Comparison of ENCODE assay signal across 24 cellular contexts in genomic region chr12:49953961-49954835, GRCh38. TPM values are rescaled to one million over a fixed set of nuclear protein-coding genes. Genes with fewer than 3 reads are reported as not detected.
A peak's percentile ranks its signal among the peaks of the same experiment; 100 is the strongest.
DNase-seq lines count a peak whose midpoint lies in the region; ATAC-seq, FAIRE-seq and TF ChIP-seq lines count a peak whose summit lies in the region.
"Had no signal": no experiment of that assay in that cellular context is flagged by ENCODE, and none has a peak within 500 bp of the region (broad histone marks: within the 10 kb centered on the region; RNA-seq: fewer than 3 reads in every experiment).

No MANE protein-coding gene starts in this region.

- peak overlapping the region; percentile 58 for H2AK5ac ChIP-seq in neuronal stem cell (ENCODE audit: low read depth, low read length)

- no peak overlapping the region for H3K4ac ChIP-seq in neuronal stem cell (ENCODE audit: low read length)

- no peak for ATAC-seq in GM19397 (IDR thresholded peaks at IDR 0.05; ENCODE audit: unreplicated experiment)

- no peak overlapping the region for H3K23ac ChIP-seq in neuronal stem cell (ENCODE audit: low read depth, low read length, poor library complexity)

- H3K4me2 ChIP-seq in BLaER1 (peak overlapping the region; percentile 54), neuronal stem cell (ENCODE audit: insufficient read depth, low read length, poor library complexity, severe bottlenecking) (no peak overlapping the region)

- H2BK120ac ChIP-seq in neuronal stem cell (ENCODE audit: low read depth, low read length): no peak overlapping the region

- H3K9me3 Mint-ChIP-seq in endodermal cell: no peaks in the 10 kb centered on the region
- H3K9me3 Mint-ChIP-seq in progenitor cell of endocrine pancreas (ENCODE audit: low read depth): no peaks in the 10 kb centered on the region

- peak overlapping the region; percentile 23 for H3K18ac ChIP-seq in neuronal stem cell (ENCODE audit: low read length)

- H4K91ac ChIP-seq in neuronal stem cell (ENCODE audit: low read depth, low read length, poor library complexity): no peak overlapping the region

- H3K27ac Mint-ChIP-seq in endodermal cell (no peak overlapping the region), progenitor cell of endocrine pancreas (no peak overlapping the region)

- H3K36me3 ChIP-seq in BLaER1: no peaks in the 10 kb centered on the region
- H3K36me3 ChIP-seq in endodermal cell (ENCODE audit: control insufficient read depth, insufficient read depth, low read length): no peaks in the 10 kb centered on the region
- H3K36me3 ChIP-seq in neuronal stem cell (replicated peaks in 1 of 2; ENCODE audit: control insufficient read depth in 2 of 2, insufficient read depth in 2 of 2, low read length in 2 of 2): no peaks in the 10 kb centered on the region
- H3K36me3 ChIP-seq in ascending aorta: no peaks in the 10 kb centered on the region

- H2BK5ac ChIP-seq in neuronal stem cell (ENCODE audit: low read length): no peak overlapping the region

- peak; percentile 28 for FAIRE-seq in HTR-8/SVneo (lab: Jason Lieb, UNC)
- FAIRE-seq: GM19239 had no signal

- no peaks in the 10 kb centered on the region for H3K9me3 ChIP-seq in BLaER1
- H3K9me3 ChIP-seq in endodermal cell (ENCODE audit: control insufficient read depth, low read length): no peaks in the 10 kb centered on the region
- H3K9me3 ChIP-seq in neuronal stem cell (replicated peaks in 1 of 2; ENCODE audit: control insufficient read depth in 2 of 2, insufficient read depth in 1 of 2, low read depth in 1 of 2, low read length in 2 of 2): no peaks in the 10 kb centered on the region
- H3K9me3 ChIP-seq in ascending aorta: no peaks in the 10 kb centered on the region

- H3K9ac ChIP-seq in BLaER1 (no peak overlapping the region), endodermal cell (ENCODE audit: extremely low read depth, low read length, poor library complexity, severe bottlenecking) (no peak overlapping the region), neuronal stem cell (ENCODE audit: low read depth, low read length, poor library complexity) (peak overlapping the region; percentile 45)

- H2AFZ ChIP-seq in neuronal stem cell (ENCODE audit: low read length): no peak overlapping the region

- H2BK15ac ChIP-seq in neuronal stem cell (ENCODE audit: low read length): peak overlapping the region; percentile 62

- H3K27me3 ChIP-seq in BLaER1: peaks cover 61% of the 10 kb centered on the region
- H3K27me3 ChIP-seq in endodermal cell (ENCODE audit: control insufficient read depth, insufficient read depth, low read length, poor library complexity, severe bottlenecking): peaks cover 62% of the 10 kb centered on the region
- peaks cover 0 to 30% (median 28%) of the 10 kb centered on the region in 3 experiments for H3K27me3 ChIP-seq in neuronal stem cell (ENCODE audit: control insufficient read depth in 3 of 3, insufficient read depth in 3 of 3, low read depth in 1 of 3, low read length in 3 of 3)
- H3K27me3 ChIP-seq in ascending aorta: no peaks in the 10 kb centered on the region

- H3K27ac ChIP-seq in BLaER1: no peak overlapping the region
- H3K27ac ChIP-seq in endodermal cell (ENCODE audit: low read depth, low read length): no peak overlapping the region
- no peak overlapping the region for H3K27ac ChIP-seq in neuronal stem cell (replicated peaks; ENCODE audit: low read length)
- no peak overlapping the region for H3K27ac ChIP-seq in ascending aorta

- no peak overlapping the region for H3K14ac ChIP-seq in neuronal stem cell (ENCODE audit: low read length)

- TF ChIP-seq CTCF in endodermal cell (conservative IDR thresholded peaks at IDR 0.05) (no peak), progenitor cell of endocrine pancreas (IDR thresholded peaks at IDR 0.05; ENCODE audit: unreplicated experiment) (no peak), ascending aorta (IDR thresholded peaks at IDR 0.05) (no peak)

- DNase-seq in HTR-8/SVneo (ENCODE audit: insufficient read length, low spot score) (no peak), endodermal cell (peak; percentile 61), neuronal stem cell (ENCODE audit: low spot score) (no peak), progenitor cell of endocrine pancreas (ENCODE audit: low spot score, unreplicated experiment) (no peak), ascending aorta (ENCODE audit: low spot score in 2 of 2) (no peak)
- DNase-seq in stimulated activated CD4-positive, alpha-beta T cell treated with anti-CD3 and anti-CD28 coated beads, Interleukin-4, amount 100 ng/mL, for 24 hours: no peak
- DNase-seq: COR-L47; GF-D8; GOT3; Kasumi-1; MM.1S; NCI-H1092; NCI-H1436 treated with DMSO at 0.1 percent for 48 hours; NCI-H2029; NCI-H345; NCI-H526 treated with DMSO at 0.1 percent for 48 hours; NK-92 treated with Interleukin-12 subunit alpha and Interleukin-12 subunit beta, amount 100 ng/mL, for 24 hours; OCI-M1; SHP77 treated with DMSO at 0.1 percent for 48 hours had no signal

- H3K4me3 ChIP-seq in BLaER1: no peak overlapping the region
- no peak overlapping the region for H3K4me3 ChIP-seq in endodermal cell (ENCODE audit: low read length)
- H3K4me3 ChIP-seq in neuronal stem cell (ENCODE audit: low read length in 2 of 2): no peak overlapping the region
- H3K4me3 ChIP-seq in ascending aorta: no peak overlapping the region

- no peaks in the 10 kb centered on the region for H4K20me1 ChIP-seq in BLaER1

- H3K4me1 Mint-ChIP-seq in endodermal cell (peaks cover 9% of the 10 kb centered on the region), progenitor cell of endocrine pancreas (ENCODE audit: low read depth) (peaks cover 11% of the 10 kb centered on the region)
- H3K4me1 Mint-ChIP-seq: CD4-positive, CD25-positive, alpha-beta regulatory T cell had no signal

- H4K8ac ChIP-seq in neuronal stem cell (ENCODE audit: low read depth, low read length): no peak overlapping the region

- no peak overlapping the region for H2BK12ac ChIP-seq in neuronal stem cell (ENCODE audit: low read length)

- H3K4me1 ChIP-seq in BLaER1 (peaks cover 71% of the 10 kb centered on the region), endodermal cell (ENCODE audit: control insufficient read depth, insufficient read depth, low read length) (peaks cover 5% of the 10 kb centered on the region), neuronal stem cell (ENCODE audit: control insufficient read depth in 2 of 2, insufficient read depth in 1 of 2, low read depth in 1 of 2, low read length in 2 of 2) (peaks cover 3 to 11% of the 10 kb centered on the region in 2 donors), ascending aorta (no peaks in the 10 kb centered on the region)

- H3K36me3 Mint-ChIP-seq in endodermal cell (ENCODE audit: low read depth) (no peaks in the 10 kb centered on the region), progenitor cell of endocrine pancreas (ENCODE audit: insufficient read depth) (no peaks in the 10 kb centered on the region)
- H3K36me3 Mint-ChIP-seq: CD4-positive, CD25-positive, alpha-beta regulatory T cell had no signal

- H3K27me3 Mint-ChIP-seq in endodermal cell (ENCODE audit: insufficient read depth): peaks cover 91% of the 10 kb centered on the region
- H3K27me3 Mint-ChIP-seq in progenitor cell of endocrine pancreas: peaks cover 43% of the 10 kb centered on the region

- 90 to 93% methylated on average over 9 to 21 of the region's 21 CpGs for WGBS in endodermal cell (ENCODE audit: insufficient coverage in 1 of 2, insufficient read length in 1 of 2), 2 experiments
- no CpG with 5 or more reads among the region's 21 CpGs for WGBS in neuronal stem cell (ENCODE audit: extremely low coverage in 2 of 2, insufficient read length in 2 of 2, insufficient replicate concordance in 1 of 2), 2 donors

- H3K4me3 Mint-ChIP-seq in endodermal cell (no peak overlapping the region), progenitor cell of endocrine pancreas (ENCODE audit: low read depth) (no peak overlapping the region)
- H3K4me3 Mint-ChIP-seq: CD4-positive, CD25-positive, alpha-beta regulatory T cell had no signal

- intact Hi-C loops in ascending aorta (cut with DNase I): no loop called here

- no peaks in the 10 kb centered on the region for H3K79me1 ChIP-seq in neuronal stem cell (ENCODE audit: low read depth, low read length)

RNA-seq across cellular contexts. Expression of gene AQP2, which starts 3.7 kb away (rescaled TPM):
- total RNA-seq in endodermal cell (not detected), progenitor cell of endocrine pancreas (0.29 and 1.0 TPM in 2 replicates), ascending aorta (not detected)
- not detected for polyA plus RNA-seq in endodermal cell (2013, experiment 1 of 2)
- polyA plus RNA-seq in endodermal cell (2013, experiment 2 of 2): not detected
- polyA plus RNA-seq in neuronal stem cell (2013, experiment 1 of 2): not detected
- not detected for polyA plus RNA-seq in neuronal stem cell (2013, experiment 2 of 2)
- total RNA-seq: CD4-positive, CD25-positive, alpha-beta regulatory T cell; T-helper 1 cell treated with Interleukin-12 subunit alpha and Interleukin-12 subunit beta and Interleukin-4 antibody, amounts not matched to agents 30 ng/mL and 1 ng/mL, for 36 hours had no signal
- polyA plus RNA-seq: CD4-positive, CD25-positive, alpha-beta regulatory T cell had no signal

RNA-seq across cellular contexts. Expression of gene AQP5, which starts 7.5 kb away (rescaled TPM):
- total RNA-seq in endodermal cell (under 1 TPM; 0.62 to 0.77 TPM), progenitor cell of endocrine pancreas (1.8 and 2.0 TPM in 2 replicates), ascending aorta (not detected)
- 0.36 TPM for polyA plus RNA-seq in endodermal cell (2013, experiment 1 of 2)
- polyA plus RNA-seq in endodermal cell (2013, experiment 2 of 2): 0.25 TPM
- 0.39 TPM for polyA plus RNA-seq in neuronal stem cell (2013, experiment 1 of 2)
- polyA plus RNA-seq in neuronal stem cell (2013, experiment 2 of 2): 0.58 TPM
- total RNA-seq: CD4-positive, CD25-positive, alpha-beta regulatory T cell; T-helper 1 cell treated with Interleukin-12 subunit alpha and Interleukin-12 subunit beta and Interleukin-4 antibody, amounts not matched to agents 30 ng/mL and 1 ng/mL, for 36 hours had no signal
- polyA plus RNA-seq: CD4-positive, CD25-positive, alpha-beta regulatory T cell had no signal

RNA-seq across cellular contexts. Expression of gene AQP6, which starts 18.5 kb away (rescaled TPM):
- total RNA-seq in endodermal cell: under 1 TPM in 1 of 2 donors, not detected in 1; 0.20 TPM
- 0.28 TPM for polyA plus RNA-seq in endodermal cell (2013, experiment 1 of 2)
- polyA plus RNA-seq in endodermal cell (2013, experiment 2 of 2): 0.04 TPM
- 0.03 TPM for polyA plus RNA-seq in neuronal stem cell (2013, experiment 1 of 2)
- 0.04 TPM for polyA plus RNA-seq in neuronal stem cell (2013, experiment 2 of 2)
- total RNA-seq in progenitor cell of endocrine pancreas: 0.29 TPM in 1 of 2 replicates, not detected in the other
- not detected for total RNA-seq in ascending aorta
- total RNA-seq: CD4-positive, CD25-positive, alpha-beta regulatory T cell; T-helper 1 cell treated with Interleukin-12 subunit alpha and Interleukin-12 subunit beta and Interleukin-4 antibody, amounts not matched to agents 30 ng/mL and 1 ng/mL, for 36 hours had no signal
- polyA plus RNA-seq: CD4-positive, CD25-positive, alpha-beta regulatory T cell had no signal

RNA-seq across cellular contexts. Expression of gene FAIM2, which starts 50.5 kb away (rescaled TPM):
- not detected for total RNA-seq in endodermal cell
- polyA plus RNA-seq in endodermal cell (2013, experiment 1 of 2): 4.4 TPM
- polyA plus RNA-seq in endodermal cell (2013, experiment 2 of 2): 3.2 TPM
- 5.6 TPM for polyA plus RNA-seq in neuronal stem cell (2013, experiment 1 of 2)
- polyA plus RNA-seq in neuronal stem cell (2013, experiment 2 of 2): 4.9 TPM
- not detected in 2 replicates for total RNA-seq in progenitor cell of endocrine pancreas
- 0.75 TPM for total RNA-seq in ascending aorta
